Comparison of ENCODE assay signal across 15 cellular contexts in genomic region chr15:68217341-68217740, GRCh38. TPM values are rescaled to one million over a fixed set of nuclear protein-coding genes. Genes with fewer than 3 reads are reported as not detected.
DNase-seq lines count a peak whose midpoint lies in the region; ATAC-seq and TF ChIP-seq lines count a peak whose summit lies in the region.
"Had no signal": no experiment of that assay in that cellular context is flagged by ENCODE, and none has a peak within 500 bp of the region (broad histone marks: within the 10 kb centered on the region; RNA-seq: fewer than 3 reads in every experiment).

No MANE protein-coding gene starts in this region.

- peak; percentile 27 for DNase-seq in cardiac septum (ENCODE audit: low spot score)
- DNase-seq in Right ventricle myocardium inferior (ENCODE audit: missing footprints): no peak
- DNase-seq in left ventricle myocardium inferior: peak; percentile 3
- peak; percentile 18 for DNase-seq in mesenteric fat pad (ENCODE audit: low spot score)
- DNase-seq in omental fat pad (ENCODE audit: low spot score): no peak
- DNase-seq in COLO668 (lab: John Stamatoyannopoulos, UW; ENCODE audit: unreplicated experiment): no peak
- DNase-seq: ACHN; Calu3; CD4-positive, CD25-positive, alpha-beta regulatory T cell; DMS 273 treated with DMSO at 0.1 percent for 48 hours; H7 had no signal

- ATAC-seq in Right ventricle myocardium inferior (no peak), omental fat pad (ENCODE audit: low FRiP score) (no peak), HG02798 (IDR thresholded peaks at IDR 0.05; ENCODE audit: poor library complexity, unreplicated experiment) (no peak)
- ATAC-seq: GM12878, GM23338 had no signal

- H3K27me3 ChIP-seq in left ventricle myocardium inferior (ENCODE audit: low read depth): no peaks in the 10 kb centered on the region
- H3K27me3 ChIP-seq: BLaER1 treated with 17β-estradiol and CSF1 and Interleukin-3, amounts not matched to agents 10 nM and 100 nM had no signal

- no peak overlapping the region for H3K4me3 ChIP-seq in left ventricle myocardium inferior
- H3K4me3 ChIP-seq: BLaER1 treated with 17β-estradiol and CSF1 and Interleukin-3, amounts not matched to agents 10 nM and 100 nM; GM12878; GM23338 had no signal

- H3K27ac ChIP-seq in left ventricle myocardium inferior (replicated peaks): no peak overlapping the region
- H3K27ac ChIP-seq: BLaER1 treated with 17β-estradiol and CSF1 and Interleukin-3, amounts not matched to agents 10 nM and 100 nM had no signal

- no peaks in the 10 kb centered on the region for H3K9me3 ChIP-seq in left ventricle myocardium inferior (replicated peaks)

- TF ChIP-seq CTCF in left ventricle myocardium inferior (IDR thresholded peaks at IDR 0.05; ENCODE audit: borderline replicate concordance) (no peak), omental fat pad (IDR thresholded peaks at IDR 0.05) (no peak)

- peaks cover 7% of the 10 kb centered on the region for H3K36me3 ChIP-seq in left ventricle myocardium inferior

- intact Hi-C loops in cardiac septum (cut with DNase I): no loop called here
- intact Hi-C loops in Right ventricle myocardium inferior (cut with DNase I): no loop called here
- intact Hi-C loops in left ventricle myocardium inferior (cut with micrococcal nuclease): no loop called here

- H3K4me1 ChIP-seq in left ventricle myocardium inferior: no peaks in the 10 kb centered on the region

RNA-seq across cellular contexts. Expression of gene CLN6, which starts 12.2 kb away (rescaled TPM):
- 8.5 TPM for total RNA-seq in cardiac septum
- total RNA-seq in Right ventricle myocardium inferior: 7.7 TPM
- total RNA-seq in left ventricle myocardium inferior: 6.6 TPM
- total RNA-seq in mesenteric fat pad: 24.7 TPM
- total RNA-seq in omental fat pad: 10 to 100 TPM; 15.6 to 40.1 (median 21.3) TPM

RNA-seq across cellular contexts. Expression of gene CALML4, which starts 12.2 kb away (rescaled TPM):
- total RNA-seq in cardiac septum: 1.6 TPM
- 1.5 TPM for total RNA-seq in Right ventricle myocardium inferior
- 0.91 TPM for total RNA-seq in left ventricle myocardium inferior
- 7.2 TPM for total RNA-seq in mesenteric fat pad
- 10 to 100 TPM in 1 of 4 donors, 1 to 10 TPM in 3; 8.6 to 10.3 (median 9.0) TPM for total RNA-seq in omental fat pad

Comparison
In these comparisons a context has a peak if more than half of its experiments do, and no peak if none do; other contexts are left out.
1. DNase-seq: peak in cardiac septum (single experiment), left ventricle myocardium inferior (single experiment) and mesenteric fat pad (single experiment); none in Right ventricle myocardium inferior (single experiment), omental fat pad (single experiment) and COLO668 (single experiment).